18 cellular contexts compared by ENCODE assay signal in genomic region chr1:246534114-246534513, GRCh38.
"Had no signal": no experiment of that assay in that cellular context is flagged by ENCODE, and none has a peak within 500 bp of the region (broad histone marks: within the 10 kb centered on the region; RNA-seq: fewer than 3 reads in every experiment).

No MANE protein-coding gene starts in this region.

- DNase-seq: activated CD8-positive, alpha-beta memory T cell treated with anti-CD3 and anti-CD28 coated beads for 24 hours; activated CD8-positive, alpha-beta memory T cell treated with anti-CD3 and anti-CD28 coated beads, Interleukin-2, amount 50 U/mL, for 4 hours; activated T-cell treated with anti-CD3 and anti-CD28 coated beads, Interleukin-2, amount 50 U/mL, for 24 hours; aorta; effector CD4-positive, alpha-beta T cell; heart right ventricle; kidney; midbrain; natural killer cell; retina; stimulated activated CD4-positive, alpha-beta T cell treated with anti-CD3 and anti-CD28 coated beads, Interleukin-4, amount 100 ng/mL, for 1 hour; stimulated activated naive CD4-positive, alpha-beta T cell; T-helper 9 cell; testis had no signal

- H3K27ac ChIP-seq: heart right ventricle, testis had no signal

- H3K27me3 ChIP-seq: heart right ventricle, testis had no signal

- ATAC-seq: activated naive CD4-positive, alpha-beta T cell treated with anti-CD3 and anti-CD28 coated beads, Interleukin-2, amount 50 U/mL, for 72 hours; activated T-helper 17 cell treated with anti-CD3 and anti-CD28 coated beads, Interleukin-2, amount 50 U/mL, for 72 hours; heart right ventricle; left lobe of liver; natural killer cell; WTC11 had no signal

- H3K4me3 ChIP-seq: heart right ventricle, testis had no signal

- H3K9me3 ChIP-seq: testis had no signal

- H3K4me1 ChIP-seq: heart right ventricle, testis had no signal
